ENCODE assay signal across 23 cellular contexts in the genomic region with DNA sequence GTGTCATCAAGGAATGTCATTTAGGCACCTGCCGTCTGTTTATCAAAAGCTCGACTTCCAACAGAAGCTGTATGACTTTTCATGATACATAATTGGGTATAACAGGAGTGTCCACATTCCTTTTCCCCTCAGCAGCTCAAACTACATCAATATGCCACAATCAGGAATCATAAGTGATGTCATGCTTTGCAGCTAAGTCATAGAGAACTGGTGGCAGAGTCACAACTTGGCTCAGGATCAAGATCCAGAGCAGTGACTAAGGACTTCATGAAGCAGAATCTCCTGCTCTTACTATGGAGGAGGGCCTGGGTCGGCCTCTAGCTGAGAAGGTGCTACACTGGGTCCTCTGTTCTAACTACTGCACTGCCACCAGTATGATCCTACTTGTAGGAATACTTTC. TPM values are rescaled to one million over a fixed set of nuclear protein-coding genes. Genes with fewer than 3 reads are reported as not detected.
DNase-seq lines count a peak whose midpoint lies in the region; ATAC-seq lines count a peak whose summit lies in the region.
"Had no signal": no experiment of that assay in that cellular context is flagged by ENCODE, and none has a peak within 500 bp of the region (broad histone marks: within the 10 kb centered on the region; RNA-seq: fewer than 3 reads in every experiment).

No MANE protein-coding gene starts in this region.

- H3K27me3 ChIP-seq in MG63: no peaks in the 10 kb centered on the region
- H3K27me3 ChIP-seq: heart left ventricle, upper lobe of left lung had no signal

- DNase-seq in NCI-H2171 treated with DMSO at 0.1 percent for 48 hours (lab: John Stamatoyannopoulos, UW) (peak; percentile 23), NCI-H2171 (lab: John Stamatoyannopoulos, UW) (no peak), MG63 (peak; percentile 5), RKO (ENCODE audit: low spot score) (peak; percentile 80), non-pigmented ciliary epithelial cell (ENCODE audit: low read depth) (peak; percentile 4), NK-92 (lab: John Stamatoyannopoulos, UW; ENCODE audit: unreplicated experiment) (no peak), iPS-NIHi7 (ENCODE audit: extremely low spot score) (no peak)
- DNase-seq: activated CD4-positive, alpha-beta T cell treated with anti-CD3 and anti-CD28 coated beads, Interleukin-2, amount 10 ng/mL, durations not matched to agents 24 days and 14 days; activated effector memory CD4-positive, alpha-beta T cell treated with Interleukin-2 at 50 U/mL for 16 hours; central memory CD4-positive, alpha-beta T cell; heart left ventricle; HFFc6; naive B cell; NCI-H1436 treated with DMSO at 0.1 percent for 48 hours; stimulated activated naive CD4-positive, alpha-beta T cell treated with Interleukin-2 at 50 U/mL for 16 hours; SW 1271; upper lobe of left lung had no signal

- no peaks in the 10 kb centered on the region for H3K36me3 ChIP-seq in MG63
- H3K36me3 ChIP-seq: heart left ventricle, upper lobe of left lung had no signal

- ATAC-seq in GM18868 (IDR thresholded peaks at IDR 0.05; ENCODE audit: unreplicated experiment): no peak
- ATAC-seq: heart left ventricle, sciatic nerve had no signal

- no peaks in the 10 kb centered on the region for H3K9me3 ChIP-seq in MG63
- H3K9me3 ChIP-seq: heart left ventricle, upper lobe of left lung had no signal

- H3K4me3 ChIP-seq in MG63: no peak overlapping the region
- H3K4me3 ChIP-seq: heart left ventricle, upper lobe of left lung had no signal

RNA-seq across cellular contexts. Expression of a gene that starts 36.5 kb away (rescaled TPM):
- total RNA-seq in MG63 (2014; rRNA removed; shearing (Covaris generic); ENCODE audit: low replicate concordance): not detected in 2 replicates
- total RNA-seq: activated CD4-positive, alpha-beta T cell treated with anti-CD3 and anti-CD28 coated beads, Interleukin-2, amount 10 ng/mL, durations not matched to agents 24 days and 14 days; fibroblast of lung; HFFc6; LHCN-M2; osteocyte had no signal

RNA-seq across cellular contexts. Expression of a gene that starts 48.4 kb away (rescaled TPM):
- not detected in 2 replicates for total RNA-seq in MG63 (2014; rRNA removed; shearing (Covaris generic); ENCODE audit: low replicate concordance)
- total RNA-seq: activated CD4-positive, alpha-beta T cell treated with anti-CD3 and anti-CD28 coated beads, Interleukin-2, amount 10 ng/mL, durations not matched to agents 24 days and 14 days; fibroblast of lung; HFFc6; LHCN-M2; lung microvascular endothelial cell; osteocyte had no signal

Comparison
In these comparisons a context has a peak if more than half of its experiments do, and no peak if none do; other contexts are left out.
1. DNase-seq: peak in NCI-H2171 treated with DMSO at 0.1 percent for 48 hours (single experiment), MG63 (single experiment), RKO (single experiment) and non-pigmented ciliary epithelial cell (single experiment); none in NCI-H2171 (single experiment), NK-92 (single experiment) and iPS-NIHi7 (single experiment).